Comparison of ENCODE assay signal across 1 cellular context in genomic region chr11:44531116-44531504, GRCh38.
TF ChIP-seq lines count a peak whose summit lies in the region.

No MANE protein-coding gene starts in this region.

TF ChIP-seq in K562, 482 proteins besides CTCF, POLR2A, EP300 and RAD21 (continued from another document and continues in another):
- TF ChIP-seq GTF3C2 (IDR thresholded peaks at IDR 0.05; ENCODE audit: borderline replicate concordance, extremely low read depth, insufficient read length) = no peak
- no peak for TF ChIP-seq PBX2 (CRISPR knock-in tag; IDR thresholded peaks at IDR 0.05; ENCODE audit: low read depth)
- TF ChIP-seq PBX2 (tag; conservative IDR thresholded peaks at IDR 0.05; ENCODE audit: low read depth) = no peak
- no peak for TF ChIP-seq SIX5 (IDR thresholded peaks at IDR 0.05; ENCODE audit: borderline replicate concordance in 1 of 2, insufficient read depth in 1 of 2, low read depth in 1 of 2, low read length in 2 of 2)
- no peak for TF ChIP-seq ZNF512 (tag; IDR thresholded peaks at IDR 0.05)
- TF ChIP-seq JUND (IDR thresholded peaks at IDR 0.05; ENCODE audit: borderline replicate concordance, low read depth, low read length) = peak; percentile 40; the same call in 1 of the 2 replicates
- TF ChIP-seq JUND (tag; IDR thresholded peaks at IDR 0.05; ENCODE audit: borderline replicate concordance, low read depth, low read length) = peak; percentile 82; the same call in 1 of the 3 replicates
- TF ChIP-seq SRF (CRISPR knock-in tag; IDR thresholded peaks at IDR 0.05) = peak in 1 of 2 experiments; percentile 31; a peak in 1 of 4 replicates
- TF ChIP-seq ZNF77 (CRISPR knock-in tag; IDR thresholded peaks at IDR 0.05) = no peak
- TF ChIP-seq ZNF384 (IDR thresholded peaks at IDR 0.05; ENCODE audit: low read depth, low read length) = no peak
- no peak for TF ChIP-seq ZBTB12 (CRISPR knock-in tag; IDR thresholded peaks at IDR 0.05)
- TF ChIP-seq TCF7 (IDR thresholded peaks at IDR 0.05; ENCODE audit: borderline replicate concordance) = peak; percentile 63; the same call in 1 of the 2 replicates
- TF ChIP-seq ETV6 (IDR thresholded peaks at IDR 0.05; ENCODE audit: borderline replicate concordance in 1 of 2, low read depth in 2 of 2, low read length in 1 of 2) = peak in 1 of 2 experiments; percentile 24; a peak in 1 of 4 replicates
- TF ChIP-seq ETV6 (CRISPR knock-in tag; IDR thresholded peaks at IDR 0.05; ENCODE audit: borderline replicate concordance) = no peak
- TF ChIP-seq TAL1 (IDR thresholded peaks at IDR 0.05) = peak; percentile 77
- TF ChIP-seq MLX (CRISPR knock-in tag; conservative IDR thresholded peaks at IDR 0.05) = no peak
- no peak for TF ChIP-seq POLR2H (tag; IDR thresholded peaks at IDR 0.05; ENCODE audit: low read depth)
- 0 out of 2 replicates have a peak, but pooled peaks have one; percentile 23 for TF ChIP-seq ZNF232 (CRISPR knock-in tag; IDR thresholded peaks at IDR 0.05)
- TF ChIP-seq NCOA1 (IDR thresholded peaks at IDR 0.05; ENCODE audit: low read depth) = peak; percentile 51; the same call in 1 of the 2 replicates
- no peak for TF ChIP-seq HMGXB4 (CRISPR knock-in tag; IDR thresholded peaks at IDR 0.05)
- TF ChIP-seq SUPT5H (IDR thresholded peaks at IDR 0.05) = 0 out of 2 replicates have a peak, but pooled peaks have one; percentile 42
- no peak for TF ChIP-seq HINFP (tag; conservative IDR thresholded peaks at IDR 0.05; ENCODE audit: low read depth)
- peak; percentile 95 for TF ChIP-seq EGR1 (conservative IDR thresholded peaks at IDR 0.05)
- no peak for TF ChIP-seq PHB2 (IDR thresholded peaks at IDR 0.05; ENCODE audit: low read depth)
- peak; percentile 43; the same call in 1 of the 2 replicates for TF ChIP-seq HDAC2 (IDR thresholded peaks at IDR 0.05)
- no peak; the same call in 1 of the 2 replicates for TF ChIP-seq MYBL2 (IDR thresholded peaks at IDR 0.05; ENCODE audit: low read depth)
- TF ChIP-seq MYBL2 (CRISPR knock-in tag; IDR thresholded peaks at IDR 0.05; ENCODE audit: borderline replicate concordance) = no peak
- no peak for TF ChIP-seq GTF2B (IDR thresholded peaks at IDR 0.05; ENCODE audit: extremely low read depth, insufficient read length)
- peak; percentile 42; the same call in 1 of the 2 replicates for TF ChIP-seq SMAD3 (CRISPR knock-in tag; conservative IDR thresholded peaks at IDR 0.05)
- TF ChIP-seq PHB (CRISPR knock-in tag; IDR thresholded peaks at IDR 0.05) = no peak
- TF ChIP-seq NR2F6 (CRISPR knock-in tag; IDR thresholded peaks at IDR 0.05) = no peak
- TF ChIP-seq RNF2 (IDR thresholded peaks at IDR 0.05) = peak; percentile 72; the same call in 1 of the 2 replicates
- no peak for TF ChIP-seq IFI16 (CRISPR knock-in tag; IDR thresholded peaks at IDR 0.05)
- no peak for TF ChIP-seq ARID3B (CRISPR knock-in tag; IDR thresholded peaks at IDR 0.05; ENCODE audit: borderline replicate concordance)
- TF ChIP-seq ZNF561 (CRISPR knock-in tag; conservative IDR thresholded peaks at IDR 0.05) = no peak
- TF ChIP-seq SAFB2 (IDR thresholded peaks at IDR 0.05; ENCODE audit: borderline replicate concordance, low read depth, low read length, severe bottlenecking) = no peak
- TF ChIP-seq TOE1 (IDR thresholded peaks at IDR 0.05; ENCODE audit: borderline replicate concordance) = no peak
- no peak for TF ChIP-seq TOE1 (CRISPR knock-in tag; IDR thresholded peaks at IDR 0.05; ENCODE audit: borderline replicate concordance, low read depth)
- no peak for TF ChIP-seq ZBTB1 (CRISPR knock-in tag; IDR thresholded peaks at IDR 0.05; ENCODE audit: borderline replicate concordance, low read depth)
- no peak for TF ChIP-seq NR0B1 (IDR thresholded peaks at IDR 0.05; ENCODE audit: partially characterized antibody)
- TF ChIP-seq CEBPZ (IDR thresholded peaks at IDR 0.05; ENCODE audit: borderline replicate concordance, low read depth, low read length) = no peak
